8 cellular contexts compared by ENCODE assay signal in the genomic region with DNA sequence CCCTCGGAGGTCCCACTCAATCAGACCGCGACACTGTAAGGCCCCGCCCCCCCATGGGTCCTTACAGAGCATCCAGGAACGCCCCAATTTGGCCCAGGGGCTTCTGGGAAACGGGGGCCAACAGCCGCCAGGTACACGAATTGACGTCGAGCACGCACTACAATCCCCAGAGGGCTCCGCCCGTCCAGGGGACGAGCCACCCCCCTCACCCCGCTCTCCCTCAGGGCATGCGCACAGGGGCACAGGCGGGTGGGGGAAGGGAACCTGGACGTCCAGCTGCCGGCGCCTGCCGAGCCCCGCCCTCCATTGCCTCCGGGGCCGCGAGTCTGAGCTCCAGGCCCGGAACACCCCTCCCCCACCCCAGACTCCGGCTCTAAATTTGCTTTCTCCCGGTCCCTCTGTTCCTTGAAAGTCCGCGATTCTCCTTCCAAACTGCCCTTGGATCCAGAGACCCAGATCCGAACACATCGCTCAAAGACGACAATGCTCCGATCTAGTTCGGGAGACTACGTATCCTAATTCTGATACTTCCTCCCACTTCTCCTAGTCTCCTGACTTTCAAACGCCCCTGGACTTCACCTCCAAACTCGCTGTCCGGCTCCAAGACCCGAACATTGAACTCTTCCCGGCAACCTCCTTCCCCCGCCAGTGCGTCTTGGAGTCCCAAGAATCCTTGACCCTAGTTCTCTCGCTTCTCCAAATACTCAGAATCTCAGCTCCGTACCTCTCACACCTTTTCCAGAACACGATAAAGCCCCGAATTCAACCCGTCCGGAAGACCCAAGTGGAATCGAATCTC. TPM values are rescaled to one million over a fixed set of nuclear protein-coding genes. Genes with fewer than 3 reads are reported as not detected.
DNase-seq lines count a peak whose midpoint lies in the region; ATAC-seq and TF ChIP-seq lines count a peak whose summit lies in the region.

No MANE protein-coding gene starts in this region.

- under 1% methylated on average over 50 of the region's 50 CpGs for WGBS in thymus

- H3K36me3 Mint-ChIP-seq in activated naive CD8-positive, alpha-beta T cell treated with anti-CD3 and anti-CD28 coated beads for 36 hours = peaks cover 2% of the 10 kb centered on the region
- H3K36me3 Mint-ChIP-seq in osteocyte (ENCODE audit: unreplicated experiment) = peaks cover 8% of the 10 kb centered on the region

- H3K4me3 Mint-ChIP-seq in activated naive CD8-positive, alpha-beta T cell treated with anti-CD3 and anti-CD28 coated beads for 36 hours = peak overlapping the region; percentile 94
- peak overlapping the region; percentile 100 for H3K4me3 Mint-ChIP-seq in osteocyte (ENCODE audit: unreplicated experiment)

- H3K36me3 ChIP-seq in thymus (ENCODE audit: control insufficient read depth, insufficient read depth) = peaks cover 19% of the 10 kb centered on the region

- H3K9me3 Mint-ChIP-seq in activated naive CD8-positive, alpha-beta T cell treated with anti-CD3 and anti-CD28 coated beads for 36 hours = no peaks in the 10 kb centered on the region
- H3K9me3 Mint-ChIP-seq in osteocyte (ENCODE audit: unreplicated experiment) = no peaks in the 10 kb centered on the region

- peak overlapping the region; percentile 96 for H3K27ac Mint-ChIP-seq in activated naive CD8-positive, alpha-beta T cell treated with anti-CD3 and anti-CD28 coated beads for 36 hours
- H3K27ac Mint-ChIP-seq in osteocyte (ENCODE audit: unreplicated experiment) = peak overlapping the region; percentile 99

- no peaks in the 10 kb centered on the region for H3K27me3 ChIP-seq in thymus (ENCODE audit: control insufficient read depth, insufficient read depth)

- DNase-seq in NCI-H1105 (lab: John Stamatoyannopoulos, UW) = peak; percentile 100
- peak; percentile 99 for DNase-seq in SKM-1 (lab: John Stamatoyannopoulos, UW; ENCODE audit: unreplicated experiment)
- peak; percentile 99 for DNase-seq in activated naive CD8-positive, alpha-beta T cell treated with anti-CD3 and anti-CD28 coated beads for 36 hours
- DNase-seq in head of caudate nucleus = peak; percentile 87 to 99 (median 97)
- DNase-seq in osteocyte (ENCODE audit: extremely low spot score, unreplicated experiment) = peak; percentile 99

- H3K4me3 ChIP-seq in GM08714 (ENCODE audit: low read length) (peak overlapping the region; percentile 84), thymus (ENCODE audit: low read length) (peak overlapping the region; percentile 75)

- intact Hi-C loops in head of caudate nucleus (cut with DNase I) = no loop called here

- ATAC-seq in HG02623 (IDR thresholded peaks at IDR 0.05; ENCODE audit: unreplicated experiment) = peak; percentile 59

- H3K27ac ChIP-seq in thymus (ENCODE audit: low read depth) = peak overlapping the region; percentile 89

- H3K9me3 ChIP-seq in thymus (ENCODE audit: control insufficient read depth) = no peaks in the 10 kb centered on the region

- H3K4me1 Mint-ChIP-seq in activated naive CD8-positive, alpha-beta T cell treated with anti-CD3 and anti-CD28 coated beads for 36 hours = peaks cover 22% of the 10 kb centered on the region
- H3K4me1 Mint-ChIP-seq in osteocyte (ENCODE audit: unreplicated experiment) = peaks cover 27% of the 10 kb centered on the region

- TF ChIP-seq CTCF in osteocyte (IDR thresholded peaks at IDR 0.05) = no peak

- peaks cover 8% of the 10 kb centered on the region for H3K4me1 ChIP-seq in thymus (ENCODE audit: control insufficient read depth, insufficient read depth, low read length)

- H3K27me3 Mint-ChIP-seq in activated naive CD8-positive, alpha-beta T cell treated with anti-CD3 and anti-CD28 coated beads for 36 hours = no peaks in the 10 kb centered on the region
- no peaks in the 10 kb centered on the region for H3K27me3 Mint-ChIP-seq in osteocyte (ENCODE audit: unreplicated experiment)

RNA-seq across cellular contexts. Expression of gene SERTAD3, which starts 0.8 kb away (rescaled TPM):
- 1 to 10 TPM; 4.4 to 5.3 TPM for total RNA-seq in activated naive CD8-positive, alpha-beta T cell treated with anti-CD3 and anti-CD28 coated beads for 36 hours
- total RNA-seq in osteocyte = 31.4 and 33.4 TPM in 2 replicates
- polyA plus RNA-seq in thymus = 35.2 TPM

RNA-seq across cellular contexts. Expression of gene SERTAD1, which starts 17.5 kb away (rescaled TPM):
- 1 to 10 TPM; 10.0 TPM for total RNA-seq in activated naive CD8-positive, alpha-beta T cell treated with anti-CD3 and anti-CD28 coated beads for 36 hours
- total RNA-seq in osteocyte = 13.3 and 13.8 TPM in 2 replicates
- 15.4 TPM for polyA plus RNA-seq in thymus

RNA-seq across cellular contexts. Expression of gene BLVRB, which starts 22.2 kb away (rescaled TPM):
- 10 to 100 TPM; 15.1 to 15.2 TPM for total RNA-seq in activated naive CD8-positive, alpha-beta T cell treated with anti-CD3 and anti-CD28 coated beads for 36 hours
- total RNA-seq in osteocyte = 45.6 and 51.5 TPM in 2 replicates
- 88.8 TPM for polyA plus RNA-seq in thymus

RNA-seq across cellular contexts. Expression of gene SPTBN4, which starts 23.5 kb away (rescaled TPM):
- 1 to 10 TPM; 1.1 to 2.9 TPM for total RNA-seq in activated naive CD8-positive, alpha-beta T cell treated with anti-CD3 and anti-CD28 coated beads for 36 hours
- total RNA-seq in osteocyte = 0.48 and 0.63 TPM in 2 replicates
- polyA plus RNA-seq in thymus = 0.73 TPM

RNA-seq across cellular contexts. Expression of gene PRX, which starts 30.2 kb away (rescaled TPM):
- under 1 TPM; 0.64 to 0.84 TPM for total RNA-seq in activated naive CD8-positive, alpha-beta T cell treated with anti-CD3 and anti-CD28 coated beads for 36 hours
- total RNA-seq in osteocyte = 5.0 and 5.7 TPM in 2 replicates
- 1.7 TPM for polyA plus RNA-seq in thymus

Comparison
In these comparisons a context has a peak if more than half of its experiments do, and no peak if none do; other contexts are left out.
1. Peak in every context shown above with its lines: DNase-seq, ATAC-seq, H3K4me3 ChIP-seq and H3K27ac ChIP-seq.